Comparison of ENCODE assay signal across 14 cellular contexts in genomic region chr18:48009116-48009825, GRCh38.
DNase-seq lines count a peak whose midpoint lies in the region; ATAC-seq, FAIRE-seq and TF ChIP-seq lines count a peak whose summit lies in the region.
"Had no signal": no experiment of that assay in that cellular context is flagged by ENCODE, and none has a peak within 500 bp of the region (broad histone marks: within the 10 kb centered on the region; RNA-seq: fewer than 3 reads in every experiment).

No MANE protein-coding gene starts in this region.

- H3K27me3 Mint-ChIP-seq in activated naive CD4-positive, alpha-beta T cell treated with anti-CD3 and anti-CD28 coated beads, Interleukin-2, amount 50 U/mL, for 24 hours, result peaks cover 5% of the 10 kb centered on the region
- H3K27me3 Mint-ChIP-seq in activated CD8-positive, alpha-beta T cell treated with anti-CD3 and anti-CD28 coated beads for 36 hours, result peaks cover 11% of the 10 kb centered on the region
- peaks cover 28% of the 10 kb centered on the region for H3K27me3 Mint-ChIP-seq in memory B cell
- peaks cover 50% of the 10 kb centered on the region for H3K27me3 Mint-ChIP-seq in stimulated activated naive CD8-positive, alpha-beta T cell treated with anti-CD3 and anti-CD28 coated beads, Interleukin-15, amount 100 ng/mL, for 72 hours

- no peaks in the 10 kb centered on the region for H3K79me2 ChIP-seq in OCI-LY7 (ENCODE audit: insufficient read depth, low read depth, low read length)

- no peak overlapping the region for H3K4me2 ChIP-seq in OCI-LY7 (ENCODE audit: low read length)

- H3K4me1 ChIP-seq in small intestine (ENCODE audit: control insufficient read depth in 2 of 2, insufficient read depth in 1 of 2, low read depth in 1 of 2, low read length in 1 of 2) (no peaks in the 10 kb centered on the region), OCI-LY7 (ENCODE audit: insufficient read depth, low read length, poor library complexity, severe bottlenecking) (no peaks in the 10 kb centered on the region)
- H3K4me1 ChIP-seq: prostate gland had no signal

- CTCF ChIA-PET in activated CD8-positive, alpha-beta T cell treated with anti-CD3 and anti-CD28 coated beads for 36 hours (lab: Charles Lee), result interaction anchor here (0.5 to 0.9 kb wide), 3 partner anchors 12 to 237 kb away, joined by 3 read pairs; no protein-coding TSS in a partner anchor
- CTCF ChIA-PET in OCI-LY7 (lab: Charles Lee; ENCODE audit: unreplicated experiment), result no interaction called here

- H3K4me1 Mint-ChIP-seq in activated naive CD4-positive, alpha-beta T cell treated with anti-CD3 and anti-CD28 coated beads, Interleukin-2, amount 50 U/mL, for 24 hours, result peaks cover 6% of the 10 kb centered on the region
- peaks cover under 1% of the 10 kb centered on the region for H3K4me1 Mint-ChIP-seq in activated CD8-positive, alpha-beta T cell treated with anti-CD3 and anti-CD28 coated beads for 36 hours (ENCODE audit: low read depth)
- peaks cover 10% of the 10 kb centered on the region for H3K4me1 Mint-ChIP-seq in memory B cell
- H3K4me1 Mint-ChIP-seq in stimulated activated naive CD8-positive, alpha-beta T cell treated with anti-CD3 and anti-CD28 coated beads, Interleukin-15, amount 100 ng/mL, for 72 hours, result peaks cover 10% of the 10 kb centered on the region

- H3K4me3 Mint-ChIP-seq in activated naive CD4-positive, alpha-beta T cell treated with anti-CD3 and anti-CD28 coated beads, Interleukin-2, amount 50 U/mL, for 24 hours, result peak overlapping the region; percentile 82
- peak overlapping the region; percentile 54 for H3K4me3 Mint-ChIP-seq in activated CD8-positive, alpha-beta T cell treated with anti-CD3 and anti-CD28 coated beads for 36 hours
- H3K4me3 Mint-ChIP-seq in memory B cell, result peak overlapping the region; percentile 64
- H3K4me3 Mint-ChIP-seq in stimulated activated naive CD8-positive, alpha-beta T cell treated with anti-CD3 and anti-CD28 coated beads, Interleukin-15, amount 100 ng/mL, for 72 hours, result peak overlapping the region; percentile 75 to 81

- H3K36me3 ChIP-seq in small intestine (ENCODE audit: control insufficient read depth in 2 of 2, insufficient read depth in 2 of 2, low read length in 2 of 2), result no peaks in the 10 kb centered on the region
- no peaks in the 10 kb centered on the region for H3K36me3 ChIP-seq in OCI-LY7 (ENCODE audit: insufficient read depth, low read length)
- H3K36me3 ChIP-seq: prostate gland had no signal

- TF ChIP-seq CTCF in activated CD8-positive, alpha-beta T cell treated with anti-CD3 and anti-CD28 coated beads for 36 hours (IDR thresholded peaks at IDR 0.05), result no peak
- TF ChIP-seq CTCF in OCI-LY7 (conservative IDR thresholded peaks at IDR 0.05; ENCODE audit: low read length), result no peak

- H3K4me3 ChIP-seq in small intestine (ENCODE audit: low read depth in 1 of 2, low read length in 2 of 2), result no peak overlapping the region
- H3K4me3 ChIP-seq in OCI-LY7 (ENCODE audit: low read depth, low read length, poor library complexity, severe bottlenecking), result no peak overlapping the region

- H2AFZ ChIP-seq in OCI-LY7 (ENCODE audit: low read length), result no peak overlapping the region

- ATAC-seq in activated CD8-positive, alpha-beta T cell treated with anti-CD3 and anti-CD28 coated beads for 36 hours, result no peak
- no peak for ATAC-seq in memory B cell (ENCODE audit: low read depth)
- no peak for ATAC-seq in stimulated activated naive CD8-positive, alpha-beta T cell treated with anti-CD3 and anti-CD28 coated beads, Interleukin-15, amount 100 ng/mL, for 72 hours

- intact Hi-C loops in activated CD8-positive, alpha-beta T cell treated with anti-CD3 and anti-CD28 coated beads for 36 hours (cut with micrococcal nuclease), result no loop called here
- intact Hi-C loops in cardiac septum (cut with DNase I) (loop anchor here (5.0 kb wide), 1 partner anchor 237 kb away; no protein-coding TSS in a partner anchor), OCI-LY7 (cut with micrococcal nuclease; ENCODE audit: unreplicated experiment) (no loop called here)

- FAIRE-seq in small intestine (lab: Jason Lieb, UNC), result no peak
- FAIRE-seq: RCC 7860 had no signal

- H3K9me3 ChIP-seq in small intestine (ENCODE audit: control insufficient read depth, low read depth) (no peaks in the 10 kb centered on the region), OCI-LY7 (ENCODE audit: low read length) (no peaks in the 10 kb centered on the region)
- H3K9me3 ChIP-seq: prostate gland had no signal

- WGBS in small intestine, 3 donors, result 83 to 90% (median 90%) methylated on average over 12 of the region's 12 CpGs

- no peaks in the 10 kb centered on the region for H4K20me1 ChIP-seq in OCI-LY7 (ENCODE audit: insufficient read depth, low read length)

- no peaks in the 10 kb centered on the region for H3K9me2 ChIP-seq in OCI-LY7 (ENCODE audit: insufficient read depth, low read length)

- H3K36me3 Mint-ChIP-seq in activated naive CD4-positive, alpha-beta T cell treated with anti-CD3 and anti-CD28 coated beads, Interleukin-2, amount 50 U/mL, for 24 hours, result no peaks in the 10 kb centered on the region
- no peaks in the 10 kb centered on the region for H3K36me3 Mint-ChIP-seq in activated CD8-positive, alpha-beta T cell treated with anti-CD3 and anti-CD28 coated beads for 36 hours (ENCODE audit: low read depth)
- H3K36me3 Mint-ChIP-seq in memory B cell, result no peaks in the 10 kb centered on the region

- POLR2A ChIA-PET in activated CD8-positive, alpha-beta T cell treated with anti-CD3 and anti-CD28 coated beads for 36 hours (lab: Charles Lee), result no interaction called here
- POLR2A ChIA-PET in OCI-LY7 (lab: Charles Lee), result no interaction called here

- no peak overlapping the region for H3K27ac Mint-ChIP-seq in activated naive CD4-positive, alpha-beta T cell treated with anti-CD3 and anti-CD28 coated beads, Interleukin-2, amount 50 U/mL, for 24 hours
- H3K27ac Mint-ChIP-seq in activated CD8-positive, alpha-beta T cell treated with anti-CD3 and anti-CD28 coated beads for 36 hours, result no peak overlapping the region
- no peak overlapping the region for H3K27ac Mint-ChIP-seq in memory B cell
- no peak overlapping the region for H3K27ac Mint-ChIP-seq in stimulated activated naive CD8-positive, alpha-beta T cell treated with anti-CD3 and anti-CD28 coated beads, Interleukin-15, amount 100 ng/mL, for 72 hours

- no peaks in the 10 kb centered on the region for H3K9me3 Mint-ChIP-seq in activated naive CD4-positive, alpha-beta T cell treated with anti-CD3 and anti-CD28 coated beads, Interleukin-2, amount 50 U/mL, for 24 hours
- H3K9me3 Mint-ChIP-seq in activated CD8-positive, alpha-beta T cell treated with anti-CD3 and anti-CD28 coated beads for 36 hours, result peaks cover 1% of the 10 kb centered on the region
- peaks cover 7% of the 10 kb centered on the region for H3K9me3 Mint-ChIP-seq in memory B cell
- H3K9me3 Mint-ChIP-seq in stimulated activated naive CD8-positive, alpha-beta T cell treated with anti-CD3 and anti-CD28 coated beads, Interleukin-15, amount 100 ng/mL, for 72 hours, result no peaks in the 10 kb centered on the region

- no peak for DNase-seq in activated naive CD4-positive, alpha-beta T cell (lab: John Stamatoyannopoulos, UW)
- DNase-seq in activated CD8-positive, alpha-beta T cell treated with anti-CD3 and anti-CD28 coated beads for 36 hours, result no peak
- DNase-seq in memory B cell (ENCODE audit: low spot score in 2 of 2), result no peak
- no peak for DNase-seq in stimulated activated naive CD8-positive, alpha-beta T cell treated with anti-CD3 and anti-CD28 coated beads, Interleukin-15, amount 100 ng/mL, for 72 hours
- DNase-seq in cardiac septum (ENCODE audit: low spot score), result no peak
- no peak for DNase-seq in small intestine
- no peak for DNase-seq in OCI-LY7 (ENCODE audit: low spot score)
- DNase-seq: amniotic stem cell, cortex of kidney, KG1, NCI-H146 had no signal

- no TSS peak for BruUV-seq in OCI-LY7 (replicated peaks; lab: Mats Ljungman, UMichigan)

- H3K27me3 ChIP-seq in small intestine (ENCODE audit: control insufficient read depth in 2 of 2, insufficient read depth in 2 of 2, low read length in 2 of 2), result peaks cover 0 to 2% of the 10 kb centered on the region in 2 donors

- H3K27ac ChIP-seq in small intestine (ENCODE audit: low read depth in 1 of 2, low read length in 1 of 2) (no peak overlapping the region), OCI-LY7 (ENCODE audit: low read depth, low read length, poor library complexity, severe bottlenecking) (no peak overlapping the region)
- H3K27ac ChIP-seq: prostate gland had no signal
